1 cellular context compared by ENCODE assay signal in the genomic region with DNA sequence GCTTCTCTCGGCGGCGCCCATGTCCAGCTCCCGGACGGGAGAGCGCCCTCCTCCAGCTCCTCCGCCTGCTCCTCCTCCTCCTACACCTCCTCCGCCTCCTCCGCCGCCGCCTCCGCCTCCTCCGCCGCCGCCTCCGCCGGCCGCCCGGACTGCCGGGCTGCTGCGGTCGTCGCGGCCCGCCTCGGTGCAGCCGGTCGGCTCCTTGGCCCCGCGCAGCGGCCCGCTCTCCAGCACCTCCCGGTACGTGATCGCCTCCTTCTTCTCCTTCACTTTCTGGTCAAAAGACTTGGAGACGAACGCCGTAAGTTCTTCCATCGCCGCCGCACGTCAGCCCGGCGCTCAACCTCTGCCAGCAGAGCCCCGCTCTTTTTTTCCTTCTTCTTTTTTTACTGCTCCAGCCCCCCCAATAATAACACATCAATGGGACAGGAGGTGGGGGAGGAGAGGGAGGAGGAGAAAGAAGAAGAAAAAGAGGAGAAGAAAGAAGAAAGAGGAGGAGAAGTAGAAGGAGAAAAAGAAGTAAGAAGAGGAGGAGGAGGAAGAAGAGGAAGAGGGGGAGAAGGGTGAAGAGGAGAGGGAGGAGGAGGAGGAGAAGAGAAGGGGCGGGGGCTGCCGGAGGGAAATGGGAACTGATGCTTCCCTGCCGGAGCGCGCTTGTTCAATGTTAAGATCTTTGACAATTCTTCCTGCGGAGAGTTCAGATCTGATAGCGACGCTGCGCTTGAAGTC.
TF ChIP-seq lines count a peak whose summit lies in the region.

A gene (minus strand): TSS at position 711 of the 729 bp plus-strand sequence. CDS start 396 bp downstream, at position 315.

TF ChIP-seq in K562, 482 proteins besides CTCF, POLR2A, EP300 and RAD21 (continued from another document):
- TF ChIP-seq SAFB2 (IDR thresholded peaks at IDR 0.05; ENCODE audit: borderline replicate concordance, low read depth, low read length, severe bottlenecking): no peak
- no peak for TF ChIP-seq IRF2 (CRISPR knock-in tag; IDR thresholded peaks at IDR 0.05)
- no peak for TF ChIP-seq MCM2 (IDR thresholded peaks at IDR 0.05; ENCODE audit: low read depth)
- TF ChIP-seq ZNF507 (tag; conservative IDR thresholded peaks at IDR 0.05): no peak
- TF ChIP-seq, protein P1, sequence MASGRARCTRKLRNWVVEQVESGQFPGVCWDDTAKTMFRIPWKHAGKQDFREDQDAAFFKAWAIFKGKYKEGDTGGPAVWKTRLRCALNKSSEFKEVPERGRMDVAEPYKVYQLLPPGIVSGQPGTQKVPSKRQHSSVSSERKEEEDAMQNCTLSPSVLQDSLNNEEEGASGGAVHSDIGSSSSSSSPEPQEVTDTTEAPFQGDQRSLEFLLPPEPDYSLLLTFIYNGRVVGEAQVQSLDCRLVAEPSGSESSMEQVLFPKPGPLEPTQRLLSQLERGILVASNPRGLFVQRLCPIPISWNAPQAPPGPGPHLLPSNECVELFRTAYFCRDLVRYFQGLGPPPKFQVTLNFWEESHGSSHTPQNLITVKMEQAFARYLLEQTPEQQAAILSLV (tag; IDR thresholded peaks at IDR 0.05): no peak
- TF ChIP-seq, protein P2, sequence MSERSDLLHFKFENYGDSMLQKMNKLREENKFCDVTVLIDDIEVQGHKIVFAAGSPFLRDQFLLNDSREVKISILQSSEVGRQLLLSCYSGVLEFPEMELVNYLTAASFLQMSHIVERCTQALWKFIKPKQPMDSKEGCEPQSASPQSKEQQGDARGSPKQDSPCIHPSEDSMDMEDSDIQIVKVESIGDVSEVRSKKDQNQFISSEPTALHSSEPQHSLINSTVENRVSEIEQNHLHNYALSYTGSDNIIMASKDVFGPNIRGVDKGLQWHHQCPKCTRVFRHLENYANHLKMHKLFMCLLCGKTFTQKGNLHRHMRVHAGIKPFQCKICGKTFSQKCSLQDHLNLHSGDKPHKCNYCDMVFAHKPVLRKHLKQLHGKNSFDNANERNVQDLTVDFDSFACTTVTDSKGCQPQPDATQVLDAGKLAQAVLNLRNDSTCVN (CRISPR knock-in tag; IDR thresholded peaks at IDR 0.05): peak; percentile 85; the same call in 1 of the 2 replicates
- TF ChIP-seq NUFIP1 (IDR thresholded peaks at IDR 0.05; ENCODE audit: partially characterized antibody): no peak
- no peak for TF ChIP-seq ZNF57 (CRISPR knock-in tag; IDR thresholded peaks at IDR 0.05)
- no peak for TF ChIP-seq HNRNPK (IDR thresholded peaks at IDR 0.05; ENCODE audit: low read depth, low read length, poor library complexity, severe bottlenecking)
- TF ChIP-seq ZBTB1 (CRISPR knock-in tag; IDR thresholded peaks at IDR 0.05; ENCODE audit: borderline replicate concordance, low read depth): no peak; the same call in 1 of the 2 replicates
- TF ChIP-seq EWSR1 (IDR thresholded peaks at IDR 0.05; ENCODE audit: borderline replicate concordance, low read depth, partially characterized antibody): no peak
- TF ChIP-seq, protein P3, sequence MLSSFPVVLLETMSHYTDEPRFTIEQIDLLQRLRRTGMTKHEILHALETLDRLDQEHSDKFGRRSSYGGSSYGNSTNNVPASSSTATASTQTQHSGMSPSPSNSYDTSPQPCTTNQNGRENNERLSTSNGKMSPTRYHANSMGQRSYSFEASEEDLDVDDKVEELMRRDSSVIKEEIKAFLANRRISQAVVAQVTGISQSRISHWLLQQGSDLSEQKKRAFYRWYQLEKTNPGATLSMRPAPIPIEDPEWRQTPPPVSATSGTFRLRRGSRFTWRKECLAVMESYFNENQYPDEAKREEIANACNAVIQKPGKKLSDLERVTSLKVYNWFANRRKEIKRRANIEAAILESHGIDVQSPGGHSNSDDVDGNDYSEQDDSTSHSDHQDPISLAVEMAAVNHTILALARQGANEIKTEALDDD (IDR thresholded peaks at IDR 0.05): no peak
- TF ChIP-seq ZNF347 (CRISPR knock-in tag; IDR thresholded peaks at IDR 0.05; ENCODE audit: low read depth): no peak
- no peak for TF ChIP-seq ADNP (tag; IDR thresholded peaks at IDR 0.05)
- no peak for TF ChIP-seq ILK (tag; IDR thresholded peaks at IDR 0.05; ENCODE audit: borderline replicate concordance, low read depth)
- TF ChIP-seq, protein P4, sequence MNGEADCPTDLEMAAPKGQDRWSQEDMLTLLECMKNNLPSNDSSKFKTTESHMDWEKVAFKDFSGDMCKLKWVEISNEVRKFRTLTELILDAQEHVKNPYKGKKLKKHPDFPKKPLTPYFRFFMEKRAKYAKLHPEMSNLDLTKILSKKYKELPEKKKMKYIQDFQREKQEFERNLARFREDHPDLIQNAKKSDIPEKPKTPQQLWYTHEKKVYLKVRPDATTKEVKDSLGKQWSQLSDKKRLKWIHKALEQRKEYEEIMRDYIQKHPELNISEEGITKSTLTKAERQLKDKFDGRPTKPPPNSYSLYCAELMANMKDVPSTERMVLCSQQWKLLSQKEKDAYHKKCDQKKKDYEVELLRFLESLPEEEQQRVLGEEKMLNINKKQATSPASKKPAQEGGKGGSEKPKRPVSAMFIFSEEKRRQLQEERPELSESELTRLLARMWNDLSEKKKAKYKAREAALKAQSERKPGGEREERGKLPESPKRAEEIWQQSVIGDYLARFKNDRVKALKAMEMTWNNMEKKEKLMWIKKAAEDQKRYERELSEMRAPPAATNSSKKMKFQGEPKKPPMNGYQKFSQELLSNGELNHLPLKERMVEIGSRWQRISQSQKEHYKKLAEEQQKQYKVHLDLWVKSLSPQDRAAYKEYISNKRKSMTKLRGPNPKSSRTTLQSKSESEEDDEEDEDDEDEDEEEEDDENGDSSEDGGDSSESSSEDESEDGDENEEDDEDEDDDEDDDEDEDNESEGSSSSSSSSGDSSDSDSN (IDR thresholded peaks at IDR 0.05; ENCODE audit: borderline replicate concordance in 1 of 2, low read depth in 2 of 2, low read length in 2 of 2): peak; percentile 51 to 84; a peak in 3 of 4 replicates
- peak in 1 of 2 experiments; percentile 62; a peak in 3 of 4 replicates for TF ChIP-seq MAZ (CRISPR knock-in tag; conservative IDR thresholded peaks at IDR 0.05 in 1 of 2, IDR thresholded peaks at IDR 0.05 in 1 of 2)
- no peak for TF ChIP-seq DDX20 (tag; IDR thresholded peaks at IDR 0.05; ENCODE audit: low read depth)
- TF ChIP-seq, protein P5, sequence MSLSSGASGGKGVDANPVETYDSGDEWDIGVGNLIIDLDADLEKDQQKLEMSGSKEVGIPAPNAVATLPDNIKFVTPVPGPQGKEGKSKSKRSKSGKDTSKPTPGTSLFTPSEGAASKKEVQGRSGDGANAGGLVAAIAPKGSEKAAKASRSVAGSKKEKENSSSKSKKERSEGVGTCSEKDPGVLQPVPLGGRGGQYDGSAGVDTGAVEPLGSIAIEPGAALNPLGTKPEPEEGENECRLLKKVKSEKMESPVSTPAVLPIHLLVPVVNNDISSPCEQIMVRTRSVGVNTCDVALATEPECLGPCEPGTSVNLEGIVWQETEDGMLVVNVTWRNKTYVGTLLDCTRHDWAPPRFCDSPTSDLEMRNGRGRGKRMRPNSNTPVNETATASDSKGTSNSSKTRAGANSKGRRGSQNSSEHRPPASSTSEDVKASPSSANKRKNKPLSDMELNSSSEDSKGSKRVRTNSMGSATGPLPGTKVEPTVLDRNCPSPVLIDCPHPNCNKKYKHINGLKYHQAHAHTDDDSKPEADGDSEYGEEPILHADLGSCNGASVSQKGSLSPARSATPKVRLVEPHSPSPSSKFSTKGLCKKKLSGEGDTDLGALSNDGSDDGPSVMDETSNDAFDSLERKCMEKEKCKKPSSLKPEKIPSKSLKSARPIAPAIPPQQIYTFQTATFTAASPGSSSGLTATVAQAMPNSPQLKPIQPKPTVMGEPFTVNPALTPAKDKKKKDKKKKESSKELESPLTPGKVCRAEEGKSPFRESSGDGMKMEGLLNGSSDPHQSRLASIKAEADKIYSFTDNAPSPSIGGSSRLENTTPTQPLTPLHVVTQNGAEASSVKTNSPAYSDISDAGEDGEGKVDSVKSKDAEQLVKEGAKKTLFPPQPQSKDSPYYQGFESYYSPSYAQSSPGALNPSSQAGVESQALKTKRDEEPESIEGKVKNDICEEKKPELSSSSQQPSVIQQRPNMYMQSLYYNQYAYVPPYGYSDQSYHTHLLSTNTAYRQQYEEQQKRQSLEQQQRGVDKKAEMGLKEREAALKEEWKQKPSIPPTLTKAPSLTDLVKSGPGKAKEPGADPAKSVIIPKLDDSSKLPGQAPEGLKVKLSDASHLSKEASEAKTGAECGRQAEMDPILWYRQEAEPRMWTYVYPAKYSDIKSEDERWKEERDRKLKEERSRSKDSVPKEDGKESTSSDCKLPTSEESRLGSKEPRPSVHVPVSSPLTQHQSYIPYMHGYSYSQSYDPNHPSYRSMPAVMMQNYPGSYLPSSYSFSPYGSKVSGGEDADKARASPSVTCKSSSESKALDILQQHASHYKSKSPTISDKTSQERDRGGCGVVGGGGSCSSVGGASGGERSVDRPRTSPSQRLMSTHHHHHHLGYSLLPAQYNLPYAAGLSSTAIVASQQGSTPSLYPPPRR (CRISPR knock-in tag; IDR thresholded peaks at IDR 0.05; ENCODE audit: borderline replicate concordance): no peak
- TF ChIP-seq, protein P6, sequence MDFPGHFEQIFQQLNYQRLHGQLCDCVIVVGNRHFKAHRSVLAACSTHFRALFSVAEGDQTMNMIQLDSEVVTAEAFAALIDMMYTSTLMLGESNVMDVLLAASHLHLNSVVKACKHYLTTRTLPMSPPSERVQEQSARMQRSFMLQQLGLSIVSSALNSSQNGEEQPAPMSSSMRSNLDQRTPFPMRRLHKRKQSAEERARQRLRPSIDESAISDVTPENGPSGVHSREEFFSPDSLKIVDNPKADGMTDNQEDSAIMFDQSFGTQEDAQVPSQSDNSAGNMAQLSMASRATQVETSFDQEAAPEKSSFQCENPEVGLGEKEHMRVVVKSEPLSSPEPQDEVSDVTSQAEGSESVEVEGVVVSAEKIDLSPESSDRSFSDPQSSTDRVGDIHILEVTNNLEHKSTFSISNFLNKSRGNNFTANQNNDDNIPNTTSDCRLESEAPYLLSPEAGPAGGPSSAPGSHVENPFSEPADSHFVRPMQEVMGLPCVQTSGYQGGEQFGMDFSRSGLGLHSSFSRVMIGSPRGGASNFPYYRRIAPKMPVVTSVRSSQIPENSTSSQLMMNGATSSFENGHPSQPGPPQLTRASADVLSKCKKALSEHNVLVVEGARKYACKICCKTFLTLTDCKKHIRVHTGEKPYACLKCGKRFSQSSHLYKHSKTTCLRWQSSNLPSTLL (IDR thresholded peaks at IDR 0.05): no peak
- TF ChIP-seq, protein P7, sequence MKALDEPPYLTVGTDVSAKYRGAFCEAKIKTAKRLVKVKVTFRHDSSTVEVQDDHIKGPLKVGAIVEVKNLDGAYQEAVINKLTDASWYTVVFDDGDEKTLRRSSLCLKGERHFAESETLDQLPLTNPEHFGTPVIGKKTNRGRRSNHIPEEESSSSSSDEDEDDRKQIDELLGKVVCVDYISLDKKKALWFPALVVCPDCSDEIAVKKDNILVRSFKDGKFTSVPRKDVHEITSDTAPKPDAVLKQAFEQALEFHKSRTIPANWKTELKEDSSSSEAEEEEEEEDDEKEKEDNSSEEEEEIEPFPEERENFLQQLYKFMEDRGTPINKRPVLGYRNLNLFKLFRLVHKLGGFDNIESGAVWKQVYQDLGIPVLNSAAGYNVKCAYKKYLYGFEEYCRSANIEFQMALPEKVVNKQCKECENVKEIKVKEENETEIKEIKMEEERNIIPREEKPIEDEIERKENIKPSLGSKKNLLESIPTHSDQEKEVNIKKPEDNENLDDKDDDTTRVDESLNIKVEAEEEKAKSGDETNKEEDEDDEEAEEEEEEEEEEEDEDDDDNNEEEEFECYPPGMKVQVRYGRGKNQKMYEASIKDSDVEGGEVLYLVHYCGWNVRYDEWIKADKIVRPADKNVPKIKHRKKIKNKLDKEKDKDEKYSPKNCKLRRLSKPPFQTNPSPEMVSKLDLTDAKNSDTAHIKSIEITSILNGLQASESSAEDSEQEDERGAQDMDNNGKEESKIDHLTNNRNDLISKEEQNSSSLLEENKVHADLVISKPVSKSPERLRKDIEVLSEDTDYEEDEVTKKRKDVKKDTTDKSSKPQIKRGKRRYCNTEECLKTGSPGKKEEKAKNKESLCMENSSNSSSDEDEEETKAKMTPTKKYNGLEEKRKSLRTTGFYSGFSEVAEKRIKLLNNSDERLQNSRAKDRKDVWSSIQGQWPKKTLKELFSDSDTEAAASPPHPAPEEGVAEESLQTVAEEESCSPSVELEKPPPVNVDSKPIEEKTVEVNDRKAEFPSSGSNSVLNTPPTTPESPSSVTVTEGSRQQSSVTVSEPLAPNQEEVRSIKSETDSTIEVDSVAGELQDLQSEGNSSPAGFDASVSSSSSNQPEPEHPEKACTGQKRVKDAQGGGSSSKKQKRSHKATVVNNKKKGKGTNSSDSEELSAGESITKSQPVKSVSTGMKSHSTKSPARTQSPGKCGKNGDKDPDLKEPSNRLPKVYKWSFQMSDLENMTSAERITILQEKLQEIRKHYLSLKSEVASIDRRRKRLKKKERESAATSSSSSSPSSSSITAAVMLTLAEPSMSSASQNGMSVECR (CRISPR knock-in tag; IDR thresholded peaks at IDR 0.05): no peak
- TF ChIP-seq, protein P8, sequence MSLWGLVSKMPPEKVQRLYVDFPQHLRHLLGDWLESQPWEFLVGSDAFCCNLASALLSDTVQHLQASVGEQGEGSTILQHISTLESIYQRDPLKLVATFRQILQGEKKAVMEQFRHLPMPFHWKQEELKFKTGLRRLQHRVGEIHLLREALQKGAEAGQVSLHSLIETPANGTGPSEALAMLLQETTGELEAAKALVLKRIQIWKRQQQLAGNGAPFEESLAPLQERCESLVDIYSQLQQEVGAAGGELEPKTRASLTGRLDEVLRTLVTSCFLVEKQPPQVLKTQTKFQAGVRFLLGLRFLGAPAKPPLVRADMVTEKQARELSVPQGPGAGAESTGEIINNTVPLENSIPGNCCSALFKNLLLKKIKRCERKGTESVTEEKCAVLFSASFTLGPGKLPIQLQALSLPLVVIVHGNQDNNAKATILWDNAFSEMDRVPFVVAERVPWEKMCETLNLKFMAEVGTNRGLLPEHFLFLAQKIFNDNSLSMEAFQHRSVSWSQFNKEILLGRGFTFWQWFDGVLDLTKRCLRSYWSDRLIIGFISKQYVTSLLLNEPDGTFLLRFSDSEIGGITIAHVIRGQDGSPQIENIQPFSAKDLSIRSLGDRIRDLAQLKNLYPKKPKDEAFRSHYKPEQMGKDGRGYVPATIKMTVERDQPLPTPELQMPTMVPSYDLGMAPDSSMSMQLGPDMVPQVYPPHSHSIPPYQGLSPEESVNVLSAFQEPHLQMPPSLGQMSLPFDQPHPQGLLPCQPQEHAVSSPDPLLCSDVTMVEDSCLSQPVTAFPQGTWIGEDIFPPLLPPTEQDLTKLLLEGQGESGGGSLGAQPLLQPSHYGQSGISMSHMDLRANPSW (CRISPR knock-in tag; IDR thresholded peaks at IDR 0.05): no peak
- TF ChIP-seq, protein P9, sequence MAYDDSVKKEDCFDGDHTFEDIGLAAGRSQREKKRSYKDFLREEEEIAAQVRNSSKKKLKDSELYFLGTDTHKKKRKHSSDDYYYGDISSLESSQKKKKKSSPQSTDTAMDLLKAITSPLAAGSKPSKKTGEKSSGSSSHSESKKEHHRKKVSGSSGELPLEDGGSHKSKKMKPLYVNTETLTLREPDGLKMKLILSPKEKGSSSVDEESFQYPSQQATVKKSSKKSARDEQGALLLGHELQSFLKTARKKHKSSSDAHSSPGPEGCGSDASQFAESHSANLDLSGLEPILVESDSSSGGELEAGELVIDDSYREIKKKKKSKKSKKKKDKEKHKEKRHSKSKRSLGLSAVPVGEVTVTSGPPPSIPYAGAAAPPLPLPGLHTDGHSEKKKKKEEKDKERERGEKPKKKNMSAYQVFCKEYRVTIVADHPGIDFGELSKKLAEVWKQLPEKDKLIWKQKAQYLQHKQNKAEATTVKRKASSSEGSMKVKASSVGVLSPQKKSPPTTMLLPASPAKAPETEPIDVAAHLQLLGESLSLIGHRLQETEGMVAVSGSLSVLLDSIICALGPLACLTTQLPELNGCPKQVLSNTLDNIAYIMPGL (CRISPR knock-in tag; IDR thresholded peaks at IDR 0.05): no peak
TF ChIP-seq in K562: peak in this region for 79.
